In genomic region chr19:48646192-48646911, GRCh38 we compare ENCODE assay signal across 8 cellular contexts. TPM values are rescaled to one million over a fixed set of nuclear protein-coding genes. Genes with fewer than 3 reads are reported as not detected.
DNase-seq lines count a peak whose midpoint lies in the region; ATAC-seq lines count a peak whose summit lies in the region.

No MANE protein-coding gene starts in this region.

- peaks cover 10 to 32% (median 27%) of the 10 kb centered on the region in 3 donors for H3K4me1 Mint-ChIP-seq in IgD-negative memory B cell

- peaks cover 1% of the 10 kb centered on the region for H3K36me3 Mint-ChIP-seq in IgD-negative memory B cell

- no peaks in the 10 kb centered on the region for H3K27me3 Mint-ChIP-seq in IgD-negative memory B cell

- peak overlapping the region; percentile 51 to 57 for H3K4me3 ChIP-seq in esophagus (ENCODE audit: low read depth in 1 of 2, low read length in 2 of 2)

- H3K9me3 Mint-ChIP-seq in IgD-negative memory B cell, result peaks cover 0 to 2% (median 0%) of the 10 kb centered on the region in 3 donors

- H3K27ac Mint-ChIP-seq in IgD-negative memory B cell, result peak overlapping the region; percentile 73 to 93 (median 76)

- DNase-seq in CMK (ENCODE audit: low read depth), result peak; percentile 96
- DNase-seq in OCI-M2 (lab: John Stamatoyannopoulos, UW; ENCODE audit: unreplicated experiment), result peak; percentile 26
- DNase-seq in activated T-cell treated with anti-CD3 and anti-CD28 coated beads for 48 hours (ENCODE audit: low read depth), result peak; percentile 87
- DNase-seq in myocyte (ENCODE audit: low read depth), result peak; percentile 88
- peak; percentile 76 for DNase-seq in stimulated activated CD8-positive, alpha-beta memory T cell treated with anti-CD3 and anti-CD28 coated beads, Interleukin-7, amount 100 ng/mL, for 24 hours (ENCODE audit: low read depth)

- no peaks in the 10 kb centered on the region for H3K9me3 ChIP-seq in esophagus (ENCODE audit: control insufficient read depth in 2 of 2, insufficient read depth in 1 of 2, low read depth in 1 of 2, low read length in 1 of 2)

- H3K36me3 ChIP-seq in esophagus (ENCODE audit: control insufficient read depth in 2 of 2, insufficient read depth in 2 of 2, low read length in 1 of 2), result no peaks in the 10 kb centered on the region

- H3K27me3 ChIP-seq in esophagus (ENCODE audit: control insufficient read depth in 1 of 2, insufficient read depth in 2 of 2, low read length in 2 of 2), result no peaks in the 10 kb centered on the region

- peak overlapping the region; percentile 81 to 97 (median 90) for H3K4me3 Mint-ChIP-seq in IgD-negative memory B cell

- peak; percentile 80 for ATAC-seq in GM21423 (IDR thresholded peaks at IDR 0.05; ENCODE audit: unreplicated experiment)

- H3K27ac ChIP-seq in esophagus (ENCODE audit: low read depth in 2 of 2, low read length in 1 of 2), result peak overlapping the region; percentile 76 to 79

- WGBS in esophagus, 2 donors, result 0 to 1% methylated on average over 24 to 34 of the region's 36 CpGs

- peaks cover 0 to 7% of the 10 kb centered on the region in 2 donors for H3K4me1 ChIP-seq in esophagus (ENCODE audit: control insufficient read depth in 2 of 2, insufficient read depth in 2 of 2, low read length in 1 of 2)

RNA-seq across cellular contexts. Expression of gene CA11, which starts 0.4 kb away (rescaled TPM):
- polyA plus RNA-seq in IgD-negative memory B cell, result 11.6 TPM
- polyA plus RNA-seq in esophagus, result 10 to 100 TPM in 1 of 2 donors, 1 to 10 TPM in 1; 6.8 to 12.7 TPM
- 1.5 and 2.0 TPM in 2 replicates for total RNA-seq in myocyte
- 11.7 TPM for polyA plus RNA-seq in myocyte (2012)

RNA-seq across cellular contexts. Expression of gene DBP, which starts 9.2 kb away (rescaled TPM):
- polyA plus RNA-seq in IgD-negative memory B cell, result 86.1 TPM
- polyA plus RNA-seq in esophagus, result 10 to 100 TPM in 1 of 2 donors, 1 to 10 TPM in 1; 8.9 to 13.3 TPM
- total RNA-seq in myocyte, result 6.9 and 17.0 TPM in 2 replicates
- polyA plus RNA-seq in myocyte (2012), result 10.0 TPM

RNA-seq across cellular contexts. Expression of gene NTN5, which starts 26.5 kb away (rescaled TPM):
- polyA plus RNA-seq in IgD-negative memory B cell, result 0.66 TPM
- polyA plus RNA-seq in esophagus, result under 1 TPM; 0.25 to 0.39 TPM
- total RNA-seq in myocyte, result 0.08 and 0.42 TPM in 2 replicates
- 0.26 TPM for polyA plus RNA-seq in myocyte (2012)

RNA-seq across cellular contexts. Expression of gene SPHK2, which starts 27.0 kb away (rescaled TPM):
- 11.0 TPM for polyA plus RNA-seq in IgD-negative memory B cell
- polyA plus RNA-seq in esophagus, result 10 to 100 TPM in 1 of 2 donors, 1 to 10 TPM in 1; 9.0 to 15.5 TPM
- 11.0 and 16.5 TPM in 2 replicates for total RNA-seq in myocyte
- polyA plus RNA-seq in myocyte (2012), result 13.6 TPM

RNA-seq across cellular contexts. Expression of gene RPL18, which starts 27.4 kb away (rescaled TPM):
- 2,549 TPM for polyA plus RNA-seq in IgD-negative memory B cell
- 1,000 to 10,000 TPM; 2,667 to 2,860 TPM for polyA plus RNA-seq in esophagus
- 1,744 and 2,296 TPM in 2 replicates for total RNA-seq in myocyte
- polyA plus RNA-seq in myocyte (2012), result 1,684 TPM

Comparison
In these comparisons a context has a peak if more than half of its experiments do, and no peak if none do; other contexts are left out.
1. Peak in every context shown above with its lines: DNase-seq, ATAC-seq, H3K4me3 ChIP-seq and H3K27ac ChIP-seq.
2. DNase-seq: peak in every context shown above with its lines; median percentile 96 in CMK; 88 in myocyte; 87 in activated T-cell treated with anti-CD3 and anti-CD28 coated beads for 48 hours; 76 in stimulated activated CD8-positive, alpha-beta memory T cell treated with anti-CD3 and anti-CD28 coated beads, Interleukin-7, amount 100 ng/mL, for 24 hours; 26 in OCI-M2.